In the genomic region with DNA sequence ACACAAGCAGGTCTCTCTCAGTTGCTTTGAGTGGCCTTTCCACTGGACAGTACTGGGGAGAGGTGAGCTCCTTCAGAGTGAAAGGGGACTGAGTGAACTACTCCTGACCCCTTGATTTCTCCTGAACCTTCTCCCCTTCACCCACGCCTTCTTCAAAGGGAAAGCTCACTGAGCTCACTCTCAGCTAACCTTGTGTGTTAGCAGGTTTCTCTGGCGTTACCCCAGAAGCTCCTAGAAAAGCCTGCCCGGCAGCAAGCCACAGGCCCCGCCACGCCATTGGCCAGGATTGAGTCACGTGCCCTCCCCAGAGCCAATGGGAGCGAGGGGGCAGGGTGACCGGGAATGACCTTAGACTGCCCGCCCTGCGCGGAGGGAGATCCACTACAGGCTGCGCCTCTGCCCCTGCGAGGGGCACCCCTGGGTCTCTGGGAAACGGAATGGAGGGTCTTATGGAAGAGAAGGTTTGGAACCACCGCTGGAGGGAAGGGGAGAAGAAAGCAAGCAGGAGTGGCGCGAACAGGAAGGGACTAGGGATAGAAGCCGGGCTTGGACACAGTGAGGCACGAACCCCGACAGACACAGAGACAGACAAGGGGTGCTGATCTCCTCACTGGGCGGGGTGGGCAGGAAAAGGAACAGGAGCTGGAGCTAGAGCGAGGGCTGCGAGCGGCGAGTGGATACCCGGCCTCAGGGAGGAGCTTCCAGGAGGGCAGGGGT, we compare ENCODE assay signal across 8 cellular contexts. TPM values are rescaled to one million over a fixed set of nuclear protein-coding genes. Genes with fewer than 3 reads are reported as not detected.
DNase-seq lines count a peak whose midpoint lies in the region; ATAC-seq and TF ChIP-seq lines count a peak whose summit lies in the region.

No MANE protein-coding gene starts in this region.

- H2AFZ ChIP-seq in neural progenitor cell (replicated peaks) = no peak overlapping the region

- peak overlapping the region; percentile 29; the same call in 1 of the 2 replicates for H3K4me3 ChIP-seq in HUES48 (ENCODE audit: low read depth, low read length)
- peak overlapping the region; percentile 22 for H3K4me3 ChIP-seq in neural progenitor cell

- H3K27ac Mint-ChIP-seq in Calu3 (ENCODE audit: unreplicated experiment) = no peak overlapping the region
- H3K27ac Mint-ChIP-seq in neural progenitor cell = peak overlapping the region; percentile 84

- BruUV-seq in Calu3 (replicated peaks; lab: Mats Ljungman, UMichigan) = no TSS peak

- peak overlapping the region; percentile 59 for H3K4me2 ChIP-seq in neural progenitor cell

- H3K27me3 ChIP-seq in HUES48 (ENCODE audit: control insufficient read depth, insufficient read depth, low read length) (no peaks in the 10 kb centered on the region), foreskin keratinocyte (no peaks in the 10 kb centered on the region), neural progenitor cell (no peaks in the 10 kb centered on the region)

- no peaks in the 10 kb centered on the region for H3K79me2 ChIP-seq in neural progenitor cell (ENCODE audit: low read depth)

- H3K4me1 ChIP-seq in HUES48 (ENCODE audit: control insufficient read depth, insufficient read depth, low read length) = 0 out of 2 replicates have a peak, but pooled peaks cover 2% of the 10 kb centered on the region
- peaks cover 3% of the 10 kb centered on the region for H3K4me1 ChIP-seq in foreskin keratinocyte
- H3K4me1 ChIP-seq in neural progenitor cell = peaks cover 13% of the 10 kb centered on the region

- no peak overlapping the region for H3K27ac ChIP-seq in HUES48 (ENCODE audit: low read depth, low read length)
- peak overlapping the region; percentile 58 for H3K27ac ChIP-seq in foreskin keratinocyte
- H3K27ac ChIP-seq in neural progenitor cell = peak overlapping the region; percentile 73

- H4K20me1 ChIP-seq in neural progenitor cell (ENCODE audit: low read depth) = peaks cover 6% of the 10 kb centered on the region

- TF ChIP-seq CTCF in Calu3 (IDR thresholded peaks at IDR 0.05; ENCODE audit: unreplicated experiment) = no peak
- no peak for TF ChIP-seq CTCF in foreskin keratinocyte (conservative IDR thresholded peaks at IDR 0.05)
- TF ChIP-seq CTCF in neural progenitor cell (IDR thresholded peaks at IDR 0.05) = no peak

- ATAC-seq in GM21381 (IDR thresholded peaks at IDR 0.05; ENCODE audit: unreplicated experiment) (peak; percentile 90), foreskin keratinocyte (peak; percentile 87)

- H3K9me3 Mint-ChIP-seq in Calu3 (ENCODE audit: low read depth, unreplicated experiment) (no peaks in the 10 kb centered on the region), neural progenitor cell (no peaks in the 10 kb centered on the region)

- H3F3A ChIP-seq in neural progenitor cell (ENCODE audit: low read depth) = peaks cover 9% of the 10 kb centered on the region

- DNase-seq in Calu3 (peak; percentile 62), SHP77 (lab: John Stamatoyannopoulos, UW) (peak; percentile 82 to 88), foreskin keratinocyte (peak; percentile 50 to 74), neural progenitor cell (ENCODE audit: low spot score) (peak; percentile 87), stromal cell of bone marrow (ENCODE audit: low read depth) (peak; percentile 82)
- DNase-seq in activated naive CD4-positive, alpha-beta T cell (lab: John Stamatoyannopoulos, UW) = peak; percentile 51 to 79 (median 68)

- H3K9ac ChIP-seq in HUES48 (ENCODE audit: low read depth, low read length) = peak overlapping the region; percentile 24; the same call in 1 of the 2 replicates
- no peak overlapping the region for H3K9ac ChIP-seq in neural progenitor cell

- H3K4me3 Mint-ChIP-seq in Calu3 (ENCODE audit: low read depth, unreplicated experiment) (peak overlapping the region; percentile 42), neural progenitor cell (peak overlapping the region; percentile 81)

- intact Hi-C loops in Calu3 (cut with micrococcal nuclease; ENCODE audit: unreplicated experiment) = no loop called here

- H3K4me1 Mint-ChIP-seq in Calu3 (ENCODE audit: low read depth, unreplicated experiment) (no peaks in the 10 kb centered on the region), neural progenitor cell (peaks cover 10% of the 10 kb centered on the region)

- H3K27me3 Mint-ChIP-seq in Calu3 (ENCODE audit: unreplicated experiment) = no peaks in the 10 kb centered on the region
- peaks cover 2% of the 10 kb centered on the region for H3K27me3 Mint-ChIP-seq in neural progenitor cell (ENCODE audit: insufficient read depth, low read depth)

- H3K36me3 Mint-ChIP-seq in Calu3 (ENCODE audit: insufficient read depth, unreplicated experiment) (no peaks in the 10 kb centered on the region), neural progenitor cell (peaks cover 22% of the 10 kb centered on the region)

- no peaks in the 10 kb centered on the region for H3K9me3 ChIP-seq in HUES48 (ENCODE audit: control insufficient read depth, insufficient read depth, low read length)
- H3K9me3 ChIP-seq in neural progenitor cell (ENCODE audit: low read depth) = no peaks in the 10 kb centered on the region

- CTCF ChIA-PET in Calu3 (lab: Charles Lee) = interaction anchor here (1.1 to 1.6 kb wide), 2 partner anchors 19 to 52 kb away, joined by 3 to 6 read pairs; no protein-coding TSS in a partner anchor

- H3K36me3 ChIP-seq in HUES48 (ENCODE audit: control insufficient read depth, insufficient read depth, low read length) = peaks cover 32% of the 10 kb centered on the region
- no peaks in the 10 kb centered on the region for H3K36me3 ChIP-seq in neural progenitor cell

RNA-seq across cellular contexts. Expression of a gene that starts 17.4 kb away (rescaled TPM):
- 89.2 and 93.5 TPM in 2 replicates for total RNA-seq in Calu3 (2022)
- total RNA-seq in foreskin keratinocyte = 51.9 and 60.4 TPM in 2 replicates
- 41.7 and 48.1 TPM in 2 replicates for polyA plus RNA-seq in foreskin keratinocyte
- 66.1 and 106 TPM in 2 replicates for total RNA-seq in neural progenitor cell (ENCODE audit: low replicate concordance)

RNA-seq across cellular contexts. Expression of a gene that starts 57.3 kb away (rescaled TPM):
- 10.6 and 11.2 TPM in 2 replicates for total RNA-seq in Calu3 (2022)
- total RNA-seq in foreskin keratinocyte = 7.9 and 8.6 TPM in 2 replicates
- polyA plus RNA-seq in foreskin keratinocyte = 5.3 and 5.4 TPM in 2 replicates
- total RNA-seq in neural progenitor cell (ENCODE audit: low replicate concordance) = 31.5 and 72.4 TPM in 2 replicates
